15 cellular contexts compared by ENCODE assay signal in genomic region chr22:32135958-32136357, GRCh38. TPM values are rescaled to one million over a fixed set of nuclear protein-coding genes. Genes with fewer than 3 reads are reported as not detected.
DNase-seq lines count a peak whose midpoint lies in the region; ATAC-seq, FAIRE-seq and TF ChIP-seq lines count a peak whose summit lies in the region.
"Not testable (repeated sequence)": the region's sequence is repeated elsewhere in the genome, so short reads cannot be mapped to it uniquely, and the experiment has no call there.
"Had no signal": no experiment of that assay in that cellular context is flagged by ENCODE, and none has a peak within 500 bp of the region (broad histone marks: within the 10 kb centered on the region; RNA-seq: fewer than 3 reads in every experiment).

No MANE protein-coding gene starts in this region.

- not testable (repeated sequence) for BruUV-seq in PC-3 (replicated peaks; lab: Mats Ljungman, UMichigan); HepG2 (replicated peaks; lab: Mats Ljungman, UMichigan)

- TF ChIP-seq POLR2A in HepG2 (IDR thresholded peaks at IDR 0.05; ENCODE audit: insufficient read depth in 1 of 2, low read depth in 2 of 2, low read length in 2 of 2): not testable (repeated sequence)

- H3K4me2 ChIP-seq in PC-3 (ENCODE audit: low read length) (0 out of 2 replicates have a peak overlapping the region, but pooled peaks have one; percentile 41), skeletal muscle satellite cell (ENCODE audit: low read length) (peak overlapping the region; percentile 11)
- H3K4me2 ChIP-seq in HepG2 (ENCODE audit: low read depth, low read length): not testable (repeated sequence)

- not testable (repeated sequence) for H3K4me1 ChIP-seq in HEK293 (ENCODE audit: control insufficient read depth, insufficient read depth, low read length); HepG2 (ENCODE audit: insufficient read depth, low read length); skeletal muscle satellite cell (ENCODE audit: control insufficient read depth, insufficient read depth, low read length)
- peaks cover 17% of the 10 kb centered on the region for H3K4me1 ChIP-seq in PC-3 (ENCODE audit: insufficient read depth, low read length)

- H3K27me3 ChIP-seq in PC-3 (ENCODE audit: low read length); bronchial epithelial cell (ENCODE audit: control insufficient read depth, insufficient read depth, low read length); HepG2 (ENCODE audit: control insufficient read depth in 1 of 2, insufficient read depth in 2 of 2, low read length in 2 of 2); skeletal muscle satellite cell (ENCODE audit: control insufficient read depth, insufficient read depth, low read length): not testable (repeated sequence)

- WGBS in HepG2 (ENCODE audit: low lambda C conversion rate): 48% methylated on average over 3 of the region's 3 CpGs

- FAIRE-seq in bronchial epithelial cell (lab: Jason Lieb, UNC): peak; percentile 52
- FAIRE-seq in HepG2 (lab: Jason Lieb, UNC): not testable (repeated sequence)

- peak; percentile 94 for DNase-seq in PC-3
- DNase-seq in bronchial epithelial cell (ENCODE audit: low read depth): peak; percentile 84
- DNase-seq in fibroblast of the aortic adventitia (ENCODE audit: low read depth): peak; percentile 32
- DNase-seq in HepG2 (ENCODE audit: low spot score): not testable (repeated sequence)

- H3F3A ChIP-seq in PC-3 (ENCODE audit: low read length, unreplicated experiment): not testable (repeated sequence)

- not testable (repeated sequence) for H3K9me3 ChIP-seq in HEK293 (ENCODE audit: control insufficient read depth, insufficient read depth, low read depth, low read length); PC-3 (ENCODE audit: low read length); HepG2 (ENCODE audit: low read length); skeletal muscle satellite cell (replicated peaks; ENCODE audit: low read length)

- not testable (repeated sequence) for H4K20me1 ChIP-seq in PC-3 (ENCODE audit: low read length); HepG2 (ENCODE audit: insufficient read depth, low read length)

- in situ Hi-C loops in HepG2 (cut with HindIII; ENCODE audit: extremely low pct_ligation_motif_present, low pct_unique_long_range_greater_than_20kb): not testable (repeated sequence)

- not testable (repeated sequence) for H3K79me2 ChIP-seq in PC-3 (ENCODE audit: low read length); HepG2 (ENCODE audit: insufficient read depth, low read length)

- peak; percentile 91 for ATAC-seq in PC-3
- ATAC-seq in HepG2: not testable (repeated sequence)

- not testable (repeated sequence) for TF ChIP-seq EP300 in HepG2 (IDR thresholded peaks at IDR 0.05; ENCODE audit: low read depth in 2 of 2, low read length in 2 of 2); HepG2 (CRISPR knock-in tag; IDR thresholded peaks at IDR 0.05; ENCODE audit: borderline replicate concordance)

- H3K9ac ChIP-seq in PC-3 (ENCODE audit: low read length): 0 out of 2 replicates have a peak overlapping the region, but pooled peaks have one; percentile 20
- H3K9ac ChIP-seq in HepG2 (ENCODE audit: insufficient read depth, low read depth, low read length); skeletal muscle satellite cell (ENCODE audit: low read depth, low read length): not testable (repeated sequence)

- not testable (repeated sequence) for H3K9me2 ChIP-seq in PC-3 (replicated peaks; ENCODE audit: low read length)

- POLR2A ChIA-PET in HEK293 (lab: Yijun Ruan, JAX); PC-3 (lab: Charles Lee; ENCODE audit: unreplicated experiment); HepG2 (lab: Yijun Ruan, JAX): not testable (repeated sequence)

- TF ChIP-seq CTCF in C4-2B (conservative IDR thresholded peaks at IDR 0.05); HEK293 (tag by site-specific recombination; IDR thresholded peaks at IDR 0.05); PC-3 (conservative IDR thresholded peaks at IDR 0.05; ENCODE audit: low read depth, low read length); VCaP (conservative IDR thresholded peaks at IDR 0.05); bronchial epithelial cell (IDR thresholded peaks at IDR 0.05; ENCODE audit: insufficient read depth, low read length, severe bottlenecking); fibroblast of the aortic adventitia (IDR thresholded peaks at IDR 0.05; ENCODE audit: insufficient read depth, low read length); HepG2 (CRISPR knock-in tag; IDR thresholded peaks at IDR 0.05): not testable (repeated sequence)

- H2AFZ ChIP-seq in PC-3 (ENCODE audit: low read length); HepG2 (ENCODE audit: low read length): not testable (repeated sequence)

- CTCF ChIA-PET in HEK293 (lab: Yijun Ruan, JAX): interaction anchor here (0.6 to 1.6 kb wide), 2 partner anchors 8 to 10 kb away, joined by 3 read pairs; no protein-coding TSS in a partner anchor
- CTCF ChIA-PET in PC-3 (lab: Charles Lee); HepG2 (lab: Yijun Ruan, JAX; ENCODE audit: low intra/inter-chr PET ratio, low total read pairs): not testable (repeated sequence)

- not testable (repeated sequence) for H3K4me3 ChIP-seq in HEK293 (ENCODE audit: low read depth, low read length); PC-3 (ENCODE audit: low read length); bronchial epithelial cell (ENCODE audit: low read depth, low read length); fibroblast of the aortic adventitia (ENCODE audit: low read depth, low read length); HepG2 (replicated peaks in 1 of 3; ENCODE audit: insufficient read depth in 1 of 3, low read depth in 2 of 3, low read length in 3 of 3); skeletal muscle satellite cell (ENCODE audit: low read length)

- not testable (repeated sequence) for H3K36me3 ChIP-seq in HEK293 (ENCODE audit: control insufficient read depth in 2 of 2, insufficient read depth in 1 of 2, low read length in 2 of 2); PC-3 (ENCODE audit: low read depth, low read length); bronchial epithelial cell (ENCODE audit: control insufficient read depth, insufficient read depth, low read length); HepG2 (replicated peaks in 1 of 2; ENCODE audit: control insufficient read depth in 1 of 2, insufficient read depth in 2 of 2, low read length in 2 of 2); skeletal muscle satellite cell (ENCODE audit: insufficient read depth, low read length)

- intact Hi-C loops in PC-3 (cut with micrococcal nuclease); HepG2 (cut with micrococcal nuclease; ENCODE audit: unreplicated experiment): not testable (repeated sequence)

- not testable (repeated sequence) for TF ChIP-seq RAD21 in HepG2 (CRISPR knock-in tag; IDR thresholded peaks at IDR 0.05)

- H3K27ac ChIP-seq in C4-2B (peak overlapping the region; percentile 60), PC-3 (ENCODE audit: low read length) (peak overlapping the region; percentile 75), VCaP (peak overlapping the region; percentile 61)
- not testable (repeated sequence) for H3K27ac ChIP-seq in HEK293 (ENCODE audit: extremely low read depth, low read depth, low read length); HepG2 (ENCODE audit: extremely low read length, insufficient read depth, low read length)

TF ChIP-seq in HEK293, 187 proteins besides CTCF, POLR2A, EP300 and RAD21:
- 0 out of 2 replicates have a peak, but pooled peaks have one; percentile 15 for TF ChIP-seq ZNF335 (tag by site-specific recombination; conservative IDR thresholded peaks at IDR 0.05)

TF ChIP-seq in HepG2, 621 proteins besides CTCF, POLR2A, EP300 and RAD21:
- TF ChIP-seq MAFK (conservative IDR thresholded peaks at IDR 0.05 in 1 of 2, IDR thresholded peaks at IDR 0.05 in 1 of 2; ENCODE audit: low read length in 2 of 2) (peak; percentile 31 to 49; a peak in 3 of 4 replicates), MAFF (IDR thresholded peaks at IDR 0.05; ENCODE audit: low read depth, low read length) (peak; percentile 47)

RNA-seq across cellular contexts. Expression of gene C22orf42, which starts 23.1 kb away (rescaled TPM):
- total RNA-seq in PC-3 (2014; rRNA removed): not detected in 2 replicates
- total RNA-seq in bronchial epithelial cell: not detected in 2 replicates
- total RNA-seq in fibroblast of the aortic adventitia (ENCODE audit: low replicate concordance): not detected in 2 replicates
- total RNA-seq in HepG2 (2016; rRNA removed; fragmentation: Illumina TruSeq; extraction: Trizol): not detected in 2 replicates
- total RNA-seq in HepG2 (2016; cell fraction: cytosol; rRNA removed; fragmentation: Illumina TruSeq; extraction: Trizol; ENCODE audit: low read depth): not detected in 2 replicates
- total RNA-seq in HepG2 (2016; cell fraction: insoluble cytoplasmic fraction; rRNA removed; fragmentation: Illumina TruSeq; extraction: Trizol): not detected in 2 replicates
- total RNA-seq in HepG2 (2016; cell fraction: membrane; rRNA removed; fragmentation: Illumina TruSeq; extraction: Trizol): not detected in 2 replicates
- not detected in 2 replicates for total RNA-seq in HepG2 (2016; cell fraction: nucleus; rRNA removed; fragmentation: Illumina TruSeq; extraction: Trizol)
- not detected in 2 replicates for polyA plus RNA-seq in HepG2 (2011; rRNA removed)
- not detected in 2 replicates for polyA plus RNA-seq in HepG2 (2011; cell fraction: cytosol; rRNA removed)
- not detected in 2 replicates for polyA plus RNA-seq in HepG2 (2011; cell fraction: nucleus; rRNA removed)
- polyA plus RNA-seq in HepG2 (2012): not detected in 2 replicates
- polyA plus RNA-seq in HepG2 (2016; cell fraction: cytosol; fragmentation: Illumina TruSeq; extraction: Trizol; ENCODE audit: low read depth): not detected in 2 replicates
- polyA plus RNA-seq in HepG2 (2016; cell fraction: insoluble cytoplasmic fraction; fragmentation: Illumina TruSeq; extraction: Trizol; ENCODE audit: low read depth): not detected in 2 replicates
- polyA plus RNA-seq in HepG2 (2016; cell fraction: membrane; fragmentation: Illumina TruSeq; extraction: Trizol; ENCODE audit: low read depth): not detected in 2 replicates
- not detected in 2 replicates for polyA plus RNA-seq in HepG2 (2016; cell fraction: nucleus; fragmentation: Illumina TruSeq; extraction: Trizol; ENCODE audit: insufficient read depth, low read depth)
- not detected in 2 replicates for polyA minus RNA-seq in HepG2 (2011; rRNA and poly(A)+ RNA removed; ENCODE audit: low replicate concordance)
- not detected in 2 replicates for polyA minus RNA-seq in HepG2 (2011; cell fraction: cytosol; rRNA and poly(A)+ RNA removed)
- not detected in 2 replicates for polyA minus RNA-seq in HepG2 (2011; cell fraction: nucleus; rRNA and poly(A)+ RNA removed)
- not detected in 2 replicates for total RNA-seq in skeletal muscle satellite cell (2012; rRNA removed)
- total RNA-seq: activated naive CD8-positive, alpha-beta T cell treated with anti-CD3 and anti-CD28 coated beads for 36 hours; activated T-cell treated with anti-CD3 and anti-CD28 coated beads, Interleukin-2, amount 50 U/mL, for 72 hours; cardiac septum; H9; liver; skeletal muscle tissue; uterus had no signal
- polyA plus RNA-seq: liver had no signal
